Comparison of ENCODE assay signal across 8 cellular contexts in the genomic region with DNA sequence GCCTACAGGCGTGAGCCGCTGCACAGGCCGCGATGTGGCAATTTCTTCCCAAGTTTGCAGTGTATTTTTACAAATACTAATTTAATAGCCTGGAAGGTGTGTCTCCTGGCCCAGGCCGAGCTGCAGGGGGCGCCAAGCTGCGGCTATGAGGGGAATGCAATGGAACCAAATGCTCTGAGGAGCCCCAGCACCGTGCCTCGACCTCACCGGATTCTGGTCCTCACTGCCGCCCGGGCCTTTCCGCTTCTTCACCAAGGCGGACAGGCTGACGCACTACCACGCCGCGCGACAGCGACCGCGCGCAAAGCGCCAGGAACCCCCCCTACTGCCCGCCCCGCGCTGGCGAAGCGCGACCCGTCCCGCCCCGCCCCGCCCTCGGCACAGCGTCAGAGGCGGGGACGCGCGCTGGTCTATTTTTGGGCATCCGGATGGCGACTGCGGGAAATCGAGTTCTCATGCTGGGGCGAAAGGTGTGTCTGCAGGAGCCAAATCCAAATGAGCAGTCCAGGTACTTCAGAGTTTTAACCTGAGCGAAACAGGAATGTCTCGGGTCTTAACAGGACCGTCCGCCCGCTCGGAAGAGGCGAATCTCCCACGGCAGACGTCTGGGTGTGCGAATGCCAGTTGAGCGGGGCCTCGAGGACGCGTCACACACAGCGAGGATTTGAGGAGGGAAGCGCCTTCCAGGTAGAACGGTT. TPM values are rescaled to one million over a fixed set of nuclear protein-coding genes. Genes with fewer than 3 reads are reported as not detected.
A peak's percentile ranks its signal among the peaks of the same experiment; 100 is the strongest.
DNase-seq lines count a peak whose midpoint lies in the region; ATAC-seq and TF ChIP-seq lines count a peak whose summit lies in the region.

No MANE protein-coding gene starts in this region.

- CTCF ChIA-PET in Caco-2 (lab: Charles Lee), result no interaction called here

- H3K36me3 Mint-ChIP-seq in Caco-2 (ENCODE audit: insufficient read depth, unreplicated experiment), result no peaks in the 10 kb centered on the region

- H3K4me3 Mint-ChIP-seq in Caco-2 (ENCODE audit: unreplicated experiment), result peak overlapping the region; percentile 59

- H3K9me3 ChIP-seq in Caco-2, result no peaks in the 10 kb centered on the region; the same call in 1 of the 2 replicates

- BruUV-seq in Caco-2 (replicated peaks; lab: Mats Ljungman, UMichigan), result no TSS peak

- H3K9me3 Mint-ChIP-seq in Caco-2 (ENCODE audit: unreplicated experiment), result peaks cover 21% of the 10 kb centered on the region

- DNase-seq in Caco-2 (no peak), NCI-H2227 (lab: John Stamatoyannopoulos, UW; ENCODE audit: unreplicated experiment) (peak; percentile 53), erythroblast (lab: John Stamatoyannopoulos, UW) (peak; percentile 47 to 64), middle frontal gyrus (ENCODE audit: extremely low spot score, low spot score) (peak; percentile 73), NCI-H146 treated with DMSO at 0.1 percent for 48 hours (lab: John Stamatoyannopoulos, UW; ENCODE audit: unreplicated experiment) (no peak)
- peak; percentile 86 for DNase-seq in activated T-cell treated with anti-CD3 and anti-CD28 coated beads, Interleukin-2, amount 50 U/mL, for 1 hour
- DNase-seq in stimulated activated CD8-positive, alpha-beta memory T cell treated with anti-CD3 and anti-CD28 coated beads, Interleukin-12 subunit alpha, Interleukin-12 subunit beta, amount 100 ng/mL, for 4 hours (ENCODE audit: low read depth), result peak; percentile 68

- H3K27me3 ChIP-seq in Caco-2 (replicated peaks; ENCODE audit: control insufficient read depth, insufficient read depth, low read length), result no peaks in the 10 kb centered on the region

- no peaks in the 10 kb centered on the region for H3K4me1 ChIP-seq in Caco-2

- H3K27me3 Mint-ChIP-seq in Caco-2 (ENCODE audit: insufficient read depth, unreplicated experiment), result no peaks in the 10 kb centered on the region

- POLR2A ChIA-PET in Caco-2 (lab: Charles Lee), result no interaction called here

- H3K4me3 ChIP-seq in Caco-2 (ENCODE audit: low read depth, low read length), result no peak overlapping the region

- H3K4me1 Mint-ChIP-seq in Caco-2 (ENCODE audit: low read depth, unreplicated experiment), result no peaks in the 10 kb centered on the region

- H3K36me3 ChIP-seq in Caco-2 (ENCODE audit: control insufficient read depth, insufficient read depth, low read length), result no peaks in the 10 kb centered on the region

- intact Hi-C loops in Caco-2 (cut with micrococcal nuclease; ENCODE audit: unreplicated experiment), result no loop called here

- H3K27ac Mint-ChIP-seq in Caco-2 (ENCODE audit: unreplicated experiment), result no peak overlapping the region

- TF ChIP-seq POLR2A in erythroblast (IDR thresholded peaks at IDR 0.05; ENCODE audit: low read length), result no peak

- TF ChIP-seq CTCF in Caco-2 (IDR thresholded peaks at IDR 0.05; ENCODE audit: insufficient read depth in 1 of 2, low read depth in 1 of 2, low read length in 1 of 2, severe bottlenecking in 1 of 2, unreplicated experiment in 1 of 2), result no peak

- ATAC-seq in GM19328 (IDR thresholded peaks at IDR 0.05; ENCODE audit: unreplicated experiment), result no peak

RNA-seq across cellular contexts. Expression of gene PRXL2C, which starts 31.7 kb away (rescaled TPM):
- total RNA-seq in Caco-2 (2022), result 26.3 and 35.4 TPM in 2 replicates

Comparison
In these comparisons a context has a peak if more than half of its experiments do, and no peak if none do; other contexts are left out.
1. DNase-seq: peak in NCI-H2227 (single experiment), activated T-cell treated with anti-CD3 and anti-CD28 coated beads, Interleukin-2, amount 50 U/mL, for 1 hour (single experiment), erythroblast (2 of 2), middle frontal gyrus (single experiment) and stimulated activated CD8-positive, alpha-beta memory T cell treated with anti-CD3 and anti-CD28 coated beads, Interleukin-12 subunit alpha, Interleukin-12 subunit beta, amount 100 ng/mL, for 4 hours (single experiment); none in Caco-2 (0 of 2) and NCI-H146 treated with DMSO at 0.1 percent for 48 hours (single experiment).